In the genomic region with DNA sequence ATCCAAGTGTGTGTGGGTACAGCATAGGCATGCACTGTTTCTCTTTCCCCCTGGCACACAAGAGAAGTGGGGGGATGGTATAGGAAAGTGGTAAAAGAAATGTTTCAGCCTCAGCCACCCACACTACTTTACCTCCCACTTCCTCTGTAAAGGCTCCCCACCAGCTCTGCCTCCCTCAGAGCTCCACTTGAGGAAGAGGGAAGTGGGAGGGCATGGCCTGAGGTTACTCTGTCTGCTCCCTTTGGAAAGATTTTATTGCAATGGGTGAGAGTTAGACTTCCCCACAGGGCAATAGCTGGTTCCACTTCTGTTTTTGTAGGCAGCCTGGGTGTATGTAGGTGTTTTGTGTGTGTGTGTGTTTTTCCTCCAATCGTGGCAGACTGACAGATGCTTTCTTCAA, we compare ENCODE assay signal across 8 cellular contexts.
A peak's percentile ranks its signal among the peaks of the same experiment; 100 is the strongest.
DNase-seq lines count a peak whose midpoint lies in the region; ATAC-seq and TF ChIP-seq lines count a peak whose summit lies in the region.

No MANE protein-coding gene starts in this region.

- ATAC-seq in HG02610 (IDR thresholded peaks at IDR 0.05; ENCODE audit: unreplicated experiment) = peak; percentile 59
- peak; percentile 62 for ATAC-seq in mucosa of descending colon

- intact Hi-C loops in mucosa of descending colon (cut with DNase I, micrococcal nuclease) = no loop called here

- TF ChIP-seq CTCF in GM13977 (IDR thresholded peaks at IDR 0.05; ENCODE audit: extremely low read depth, insufficient read depth, missing control alignments) (no peak), mucosa of descending colon (IDR thresholded peaks at IDR 0.05) (no peak), GM20000 (IDR thresholded peaks at IDR 0.05; ENCODE audit: extremely low read depth, missing control alignments) (no peak)

- H3K9me3 ChIP-seq in mucosa of descending colon = no peaks in the 10 kb centered on the region

- no peaks in the 10 kb centered on the region for H3K36me3 ChIP-seq in mucosa of descending colon (ENCODE audit: low read depth)

- no peak overlapping the region for H3K4me3 ChIP-seq in mucosa of descending colon

- in situ Hi-C loops in GM13977 (cut with MboI; ENCODE audit: low pct_unique_long_range_greater_than_20kb, low sequenced_read_pairs, unreplicated experiment) = no loop called here

- DNase-seq in GM13977 (ENCODE audit: low spot score) (peak; percentile 14), OCI-M1 (lab: John Stamatoyannopoulos, UW) (peak; percentile 52), mucosa of descending colon (peak in 1 of 3 donors; percentile 17), NCI-H2171 (lab: John Stamatoyannopoulos, UW) (no peak), GM20000 (ENCODE audit: low spot score) (no peak)
- no peak for DNase-seq in stimulated activated CD4-positive, alpha-beta T cell treated with anti-CD3 and anti-CD28 coated beads, Interleukin-4, amount 100 ng/mL, for 1 hour
- no peak for DNase-seq in activated CD8-positive, alpha-beta memory T cell treated with anti-CD3 and anti-CD28 coated beads for 24 hours

- H3K4me1 ChIP-seq in mucosa of descending colon (ENCODE audit: low read depth) = no peaks in the 10 kb centered on the region

Comparison
In these comparisons a context has a peak if more than half of its experiments do, and no peak if none do; other contexts are left out.
1. DNase-seq: peak in GM13977 (single experiment) and OCI-M1 (single experiment); none in stimulated activated CD4-positive, alpha-beta T cell treated with anti-CD3 and anti-CD28 coated beads, Interleukin-4, amount 100 ng/mL, for 1 hour (single experiment), NCI-H2171 (single experiment), GM20000 (single experiment) and activated CD8-positive, alpha-beta memory T cell treated with anti-CD3 and anti-CD28 coated beads for 24 hours (single experiment).